Comparison of ENCODE assay signal across 8 cellular contexts in the genomic region with DNA sequence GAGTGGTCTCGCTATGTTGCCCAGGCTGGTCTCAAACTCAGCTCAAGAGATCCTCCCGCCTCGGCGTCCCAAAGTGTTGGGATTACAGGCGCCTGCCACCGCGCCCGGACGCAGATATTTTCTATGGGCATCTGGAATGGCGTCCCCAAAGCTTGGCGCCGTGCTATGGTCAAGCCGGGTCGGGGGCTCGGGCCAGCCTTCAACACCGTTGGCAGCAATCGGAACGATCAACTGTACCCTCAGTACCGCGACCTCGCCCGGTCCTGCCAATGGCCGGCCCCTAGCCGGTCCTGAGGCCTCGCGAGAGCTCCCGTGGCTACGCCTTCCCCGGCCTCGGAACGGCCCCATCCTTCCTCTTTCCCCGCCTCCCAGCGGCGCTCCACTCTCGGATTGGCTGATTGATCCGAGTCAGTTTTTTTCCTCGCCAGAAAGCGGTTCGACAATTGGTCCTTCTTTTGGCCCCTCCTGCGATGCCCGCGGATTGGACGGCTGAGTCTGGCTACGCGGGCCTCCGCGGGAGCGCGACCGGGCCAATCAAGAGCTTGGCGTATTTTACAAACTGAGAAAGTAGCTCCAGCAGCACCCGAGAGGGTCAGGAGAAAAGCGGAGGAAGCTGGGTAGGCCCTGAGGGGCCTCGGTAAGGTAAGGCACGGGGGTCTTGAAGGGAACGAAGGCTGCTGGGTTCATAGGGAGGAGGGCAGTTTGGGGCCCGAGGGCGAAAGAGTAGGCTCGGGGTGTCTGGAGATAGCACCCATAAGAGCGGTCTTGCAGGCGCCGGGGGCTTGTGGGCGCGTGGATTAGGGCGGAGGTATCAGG. TPM values are rescaled to one million over a fixed set of nuclear protein-coding genes. Genes with fewer than 3 reads are reported as not detected.
DNase-seq lines count a peak whose midpoint lies in the region; ATAC-seq and TF ChIP-seq lines count a peak whose summit lies in the region.

Gene TROAP, plus strand, starts transcription at position 548 of the 816 bp plus-strand sequence. CDS start 354 bp downstream, outside the sequence.

- peak within 1 kb of the TSS; percentile 54 to 85 (median 72) for H3K27ac Mint-ChIP-seq in immature natural killer cell

- H3K4me3 ChIP-seq in AG09309 (ENCODE audit: control insufficient read depth, low read depth, low read length), result peak within 1 kb of the TSS; percentile 79
- peak within 1 kb of the TSS; percentile 80 for H3K4me3 ChIP-seq in WI38 (ENCODE audit: low read depth, low read length)
- peak within 1 kb of the TSS; percentile 73 to 79 for H3K4me3 ChIP-seq in cardiac fibroblast (replicated peaks in 1 of 2; ENCODE audit: low read depth in 2 of 2, low read length in 2 of 2)

- H3K36me3 Mint-ChIP-seq in immature natural killer cell, result no peaks in the 10 kb centered on the region

- peak; percentile 89 for DNase-seq in AG09309 (ENCODE audit: low read depth)
- DNase-seq in NCI-H226, result peak; percentile 99
- peak; percentile 98 to 99 for DNase-seq in cardiac fibroblast (ENCODE audit: low read depth in 2 of 2)
- DNase-seq in immature natural killer cell, result peak; percentile 97 to 98 (median 97)
- DNase-seq in smooth muscle cell of the brain vasculature (ENCODE audit: low read depth, low spot score), result peak; percentile 95

- H3K9me3 Mint-ChIP-seq in immature natural killer cell, result no peaks in the 10 kb centered on the region

- peak within 1 kb of the TSS; percentile 86 to 97 (median 91) for H3K4me3 Mint-ChIP-seq in immature natural killer cell

- peaks cover 0 to 7% (median 2%) of the 10 kb centered on the region in 3 donors for H3K27me3 Mint-ChIP-seq in immature natural killer cell (ENCODE audit: low read depth in 3 of 3)

- peak; percentile 96 for ATAC-seq in GM19023 (IDR thresholded peaks at IDR 0.05; ENCODE audit: unreplicated experiment)
- ATAC-seq in HG03196 (IDR thresholded peaks at IDR 0.05; ENCODE audit: unreplicated experiment), result peak; percentile 95

- H3K4me1 Mint-ChIP-seq in immature natural killer cell, result peaks cover 17 to 20% of the 10 kb centered on the region in 2 donors

- TF ChIP-seq CTCF in AG09309 (IDR thresholded peaks at IDR 0.05; ENCODE audit: control insufficient read depth, insufficient read depth, low read depth, low read length, missing control alignments) (no peak), WI38 (IDR thresholded peaks at IDR 0.05; ENCODE audit: low read depth, low read length) (no peak), cardiac fibroblast (IDR thresholded peaks at IDR 0.05; ENCODE audit: low read depth, low read length) (no peak)

RNA-seq across cellular contexts. Expression of gene TROAP, which starts in this region (rescaled TPM):
- polyA plus RNA-seq in immature natural killer cell, result 1 to 10 TPM; 1.9 to 4.1 (median 2.6) TPM

Comparison
In these comparisons a context has a peak if more than half of its experiments do, and no peak if none do; other contexts are left out.
1. Peak in every context shown above with its lines: DNase-seq, ATAC-seq and H3K4me3 ChIP-seq.